Comparison of ENCODE assay signal across 8 cellular contexts in genomic region chrX:129957241-129958099, GRCh38. TPM values are rescaled to one million over a fixed set of nuclear protein-coding genes. Genes with fewer than 3 reads are reported as not detected.
DNase-seq lines count a peak whose midpoint lies in the region; ATAC-seq, FAIRE-seq and TF ChIP-seq lines count a peak whose summit lies in the region.

No MANE protein-coding gene starts in this region.

- peak; percentile 55 for ATAC-seq in HG03342 (IDR thresholded peaks at IDR 0.05; ENCODE audit: unreplicated experiment)
- peak; percentile 51 for ATAC-seq in activated naive CD8-positive, alpha-beta T cell treated with anti-CD3 and anti-CD28 coated beads, Interleukin-2, amount 10 ng/mL, durations not matched to agents 7 days and 5 days (ENCODE audit: low read depth)

- H3K9me3 Mint-ChIP-seq in Calu3 (ENCODE audit: low read depth, unreplicated experiment), result no peaks in the 10 kb centered on the region
- H3K9me3 Mint-ChIP-seq in activated naive CD8-positive, alpha-beta T cell treated with anti-CD3 and anti-CD28 coated beads, Interleukin-2, amount 10 ng/mL, durations not matched to agents 7 days and 5 days, result no peaks in the 10 kb centered on the region

- WGBS in sigmoid colon, 2 donors, result 9 to 12% methylated on average over 53 to 54 of the region's 56 CpGs

- CTCF ChIA-PET in Calu3 (lab: Charles Lee), result no interaction called here
- CTCF ChIA-PET in OCI-LY7 (lab: Charles Lee; ENCODE audit: unreplicated experiment), result interaction anchor here (0.5 to 1.1 kb wide), 2 partner anchors 103 to 343 kb away, joined by 3 read pairs; no protein-coding TSS in a partner anchor

- no peak for TF ChIP-seq EP300 in sigmoid colon (IDR thresholded peaks at IDR 0.05)

- no peaks in the 10 kb centered on the region for H4K20me1 ChIP-seq in OCI-LY7 (ENCODE audit: insufficient read depth, low read length)

- no peak for TF ChIP-seq POLR2A in sigmoid colon (IDR thresholded peaks at IDR 0.05)
- no peak for TF ChIP-seq POLR2A in H54 (IDR thresholded peaks at IDR 0.05; ENCODE audit: low read depth, low read length)

- H3K36me3 ChIP-seq in OCI-LY7 (ENCODE audit: insufficient read depth, low read length), result no peaks in the 10 kb centered on the region
- H3K36me3 ChIP-seq in sigmoid colon, result no peaks in the 10 kb centered on the region

- H3K27ac ChIP-seq in OCI-LY7 (ENCODE audit: low read depth, low read length, poor library complexity, severe bottlenecking), result peak overlapping the region; percentile 53
- peak overlapping the region; percentile 58 to 65 (median 62) for H3K27ac ChIP-seq in sigmoid colon

- no peak overlapping the region for H3K27ac Mint-ChIP-seq in Calu3 (ENCODE audit: unreplicated experiment)
- peak overlapping the region; percentile 76 for H3K27ac Mint-ChIP-seq in activated naive CD8-positive, alpha-beta T cell treated with anti-CD3 and anti-CD28 coated beads, Interleukin-2, amount 10 ng/mL, durations not matched to agents 7 days and 5 days

- DNase-seq in Calu3 (peak; percentile 51), GM19239 (ENCODE audit: insufficient read length, low spot score) (peak; percentile 56), OCI-LY7 (ENCODE audit: low spot score) (peak; percentile 77), hepatic stellate cell (ENCODE audit: low spot score) (peak; percentile 71), sigmoid colon (peak; percentile 73), H54 (ENCODE audit: insufficient read length, low spot score) (no peak)
- peak; percentile 58 for DNase-seq in activated naive CD8-positive, alpha-beta T cell treated with anti-CD3 and anti-CD28 coated beads, Interleukin-2, amount 10 ng/mL, durations not matched to agents 7 days and 5 days

- no peaks in the 10 kb centered on the region for H3K79me2 ChIP-seq in OCI-LY7 (ENCODE audit: insufficient read depth, low read depth, low read length)

- FAIRE-seq in GM19239 (lab: Jason Lieb, UNC) (peak; percentile 84), H54 (lab: Jason Lieb, UNC) (no peak)

- H3K9me2 ChIP-seq in OCI-LY7 (ENCODE audit: insufficient read depth, low read length), result no peaks in the 10 kb centered on the region

- peaks cover 13% of the 10 kb centered on the region for H3K36me3 Mint-ChIP-seq in Calu3 (ENCODE audit: insufficient read depth, unreplicated experiment)
- peaks cover 2% of the 10 kb centered on the region for H3K36me3 Mint-ChIP-seq in activated naive CD8-positive, alpha-beta T cell treated with anti-CD3 and anti-CD28 coated beads, Interleukin-2, amount 10 ng/mL, durations not matched to agents 7 days and 5 days

- peak overlapping the region; percentile 87 for H2AFZ ChIP-seq in OCI-LY7 (ENCODE audit: low read length)

- peak overlapping the region; percentile 86 for H3K4me2 ChIP-seq in OCI-LY7 (ENCODE audit: low read length)

- H3K9me3 ChIP-seq in OCI-LY7 (ENCODE audit: low read length), result no peaks in the 10 kb centered on the region
- no peaks in the 10 kb centered on the region for H3K9me3 ChIP-seq in sigmoid colon

- no peaks in the 10 kb centered on the region for H3K27me3 ChIP-seq in sigmoid colon

- peaks cover 29% of the 10 kb centered on the region for H3K27me3 Mint-ChIP-seq in Calu3 (ENCODE audit: unreplicated experiment)
- peaks cover 12% of the 10 kb centered on the region for H3K27me3 Mint-ChIP-seq in activated naive CD8-positive, alpha-beta T cell treated with anti-CD3 and anti-CD28 coated beads, Interleukin-2, amount 10 ng/mL, durations not matched to agents 7 days and 5 days

- BruUV-seq in Calu3 (replicated peaks; lab: Mats Ljungman, UMichigan), result no TSS peak
- BruUV-seq in OCI-LY7 (replicated peaks; lab: Mats Ljungman, UMichigan), result no TSS peak

- intact Hi-C loops in Calu3 (cut with micrococcal nuclease; ENCODE audit: unreplicated experiment), result no loop called here
- intact Hi-C loops in OCI-LY7 (cut with micrococcal nuclease; ENCODE audit: unreplicated experiment), result no loop called here
- intact Hi-C loops in sigmoid colon (cut with DNase I), result loop anchor here (2.0 kb wide), 1 partner anchor 21 kb away; no protein-coding TSS in a partner anchor

- TF ChIP-seq CTCF in Calu3 (IDR thresholded peaks at IDR 0.05; ENCODE audit: unreplicated experiment), result no peak
- TF ChIP-seq CTCF in OCI-LY7 (conservative IDR thresholded peaks at IDR 0.05; ENCODE audit: low read length), result no peak
- no peak for TF ChIP-seq CTCF in sigmoid colon (IDR thresholded peaks at IDR 0.05)

- peaks cover 27% of the 10 kb centered on the region for H3K4me1 Mint-ChIP-seq in Calu3 (ENCODE audit: low read depth, unreplicated experiment)
- peaks cover 23% of the 10 kb centered on the region for H3K4me1 Mint-ChIP-seq in activated naive CD8-positive, alpha-beta T cell treated with anti-CD3 and anti-CD28 coated beads, Interleukin-2, amount 10 ng/mL, durations not matched to agents 7 days and 5 days

- H3K4me3 ChIP-seq in OCI-LY7 (ENCODE audit: low read depth, low read length, poor library complexity, severe bottlenecking) (peak overlapping the region; percentile 73), sigmoid colon (peak overlapping the region; percentile 21 to 51 (median 46))

- H3K4me3 Mint-ChIP-seq in Calu3 (ENCODE audit: low read depth, unreplicated experiment), result peak overlapping the region; percentile 57
- H3K4me3 Mint-ChIP-seq in activated naive CD8-positive, alpha-beta T cell treated with anti-CD3 and anti-CD28 coated beads, Interleukin-2, amount 10 ng/mL, durations not matched to agents 7 days and 5 days, result peak overlapping the region; percentile 69

- H3K4me1 ChIP-seq in OCI-LY7 (ENCODE audit: insufficient read depth, low read length, poor library complexity, severe bottlenecking), result peaks cover 71% of the 10 kb centered on the region
- peaks cover 0 to 10% (median 5%) of the 10 kb centered on the region in 4 donors for H3K4me1 ChIP-seq in sigmoid colon

- POLR2A ChIA-PET in OCI-LY7 (lab: Charles Lee), result interaction anchor here (0.5 to 1.6 kb wide), 3 partner anchors 31 to 111 kb away, joined by 3 to 4 read pairs (median 3); no protein-coding TSS in a partner anchor
- POLR2A ChIA-PET in activated naive CD8-positive, alpha-beta T cell treated with anti-CD3 and anti-CD28 coated beads, Interleukin-2, amount 10 ng/mL, durations not matched to agents 7 days and 5 days (lab: Charles Lee), result interaction anchor here (0.5 to 1.5 kb wide), 2 partner anchors 12 to 25 kb away, joined by 3 to 4 read pairs; partner anchors contain the start of gene BCORL1

RNA-seq across cellular contexts. Expression of gene BCORL1, which starts 25.0 kb away (rescaled TPM):
- 6.7 and 10.1 TPM in 2 replicates for total RNA-seq in Calu3 (2022)
- 1.6 and 1.7 TPM in 2 replicates for total RNA-seq in OCI-LY7 (2014; rRNA removed; shearing (Covaris generic))
- total RNA-seq in OCI-LY7 (2022), result 4.9 and 5.4 TPM in 2 replicates
- 10 to 100 TPM; 14.3 to 15.4 TPM for total RNA-seq in activated naive CD8-positive, alpha-beta T cell treated with anti-CD3 and anti-CD28 coated beads, Interleukin-2, amount 10 ng/mL, durations not matched to agents 7 days and 5 days
- 1 to 10 TPM; 2.2 to 5.8 (median 4.2) TPM for total RNA-seq in sigmoid colon
- 1 to 10 TPM; 1.2 to 5.0 (median 1.6) TPM for polyA plus RNA-seq in sigmoid colon

RNA-seq across cellular contexts. Expression of gene UTP14A, which starts 51.5 kb away (rescaled TPM):
- total RNA-seq in Calu3 (2022) (42.3 and 43.1 TPM in 2 replicates), OCI-LY7 (2022) (22.3 and 29.5 TPM in 2 replicates), sigmoid colon (10 to 100 TPM; 14.4 to 18.2 (median 15.2) TPM)
- total RNA-seq in OCI-LY7 (2014; rRNA removed; shearing (Covaris generic)), result 21.9 and 33.8 TPM in 2 replicates
- total RNA-seq in activated naive CD8-positive, alpha-beta T cell treated with anti-CD3 and anti-CD28 coated beads, Interleukin-2, amount 10 ng/mL, durations not matched to agents 7 days and 5 days, result 10 to 100 TPM; 20.8 to 21.0 TPM
- polyA plus RNA-seq in sigmoid colon, result 10 to 100 TPM in 1 of 3 donors, 1 to 10 TPM in 2; 5.5 to 15.6 (median 6.6) TPM
